13 cellular contexts compared by ENCODE assay signal in genomic region chr11:85062626-85063025, GRCh38.
DNase-seq lines count a peak whose midpoint lies in the region; ATAC-seq and TF ChIP-seq lines count a peak whose summit lies in the region.
"Had no signal": no experiment of that assay in that cellular context is flagged by ENCODE, and none has a peak within 500 bp of the region (broad histone marks: within the 10 kb centered on the region; RNA-seq: fewer than 3 reads in every experiment).

No MANE protein-coding gene starts in this region.

- no peak for DNase-seq in stimulated activated CD4-positive, alpha-beta T cell treated with anti-CD3 and anti-CD28 coated beads, Interleukin-4, amount 100 ng/mL, for 24 hours
- DNase-seq in posterior cingulate gyrus (no peak), Right ventricle myocardium inferior (ENCODE audit: missing footprints) (no peak), MCF 10A (ENCODE audit: unreplicated experiment) (no peak)
- DNase-seq: activated gamma-delta T cell treated with Interleukin-2 at 50 U/mL for 16 hours, GF-D8, NCI-H1092 treated with DMSO at 0.1 percent for 48 hours had no signal

- BruUV-seq in MCF 10A (replicated peaks; lab: Mats Ljungman, UMichigan) = no TSS peak

- no peak overlapping the region for H3K4me3 Mint-ChIP-seq in MCF 10A (ENCODE audit: unreplicated experiment)
- H3K4me3 Mint-ChIP-seq: CD14-positive monocyte had no signal

- H3K4me1 Mint-ChIP-seq in MCF 10A (ENCODE audit: insufficient read depth, unreplicated experiment) = no peaks in the 10 kb centered on the region
- H3K4me1 Mint-ChIP-seq: CD14-positive monocyte had no signal

- peak; percentile 100 for ATAC-seq in GM18520 (IDR thresholded peaks at IDR 0.05; ENCODE audit: unreplicated experiment)
- ATAC-seq in GM21390 (IDR thresholded peaks at IDR 0.05; ENCODE audit: unreplicated experiment) = peak; percentile 99
- peak; percentile 99 for ATAC-seq in HG02973 (IDR thresholded peaks at IDR 0.05; ENCODE audit: unreplicated experiment)
- ATAC-seq in HG03571 (IDR thresholded peaks at IDR 0.05; ENCODE audit: unreplicated experiment) = peak; percentile 99
- ATAC-seq in Right ventricle myocardium inferior = no peak
- ATAC-seq: esophagus mucosa had no signal

- TF ChIP-seq CTCF in MCF 10A (IDR thresholded peaks at IDR 0.05; ENCODE audit: unreplicated experiment) = no peak

- intact Hi-C loops in posterior cingulate gyrus (cut with DNase I) (no loop called here), Right ventricle myocardium inferior (cut with DNase I) (no loop called here), MCF 10A (cut with micrococcal nuclease) (no loop called here)

- no peaks in the 10 kb centered on the region for H3K36me3 Mint-ChIP-seq in MCF 10A (ENCODE audit: insufficient read depth, unreplicated experiment)
- H3K36me3 Mint-ChIP-seq: CD14-positive monocyte had no signal

- no peak overlapping the region for H3K27ac Mint-ChIP-seq in MCF 10A (ENCODE audit: low read depth, unreplicated experiment)
- H3K27ac Mint-ChIP-seq: CD14-positive monocyte had no signal

- H3K9me3 Mint-ChIP-seq in MCF 10A (ENCODE audit: unreplicated experiment) = no peaks in the 10 kb centered on the region

- POLR2A ChIA-PET in MCF 10A (lab: Yijun Ruan, JAX) = no interaction called here

- CTCF ChIA-PET in MCF 10A (lab: Yijun Ruan, JAX) = no interaction called here

- peaks cover 52% of the 10 kb centered on the region for H3K27me3 Mint-ChIP-seq in MCF 10A (ENCODE audit: insufficient read depth, unreplicated experiment)
